26 cellular contexts compared by ENCODE assay signal in the genomic region with DNA sequence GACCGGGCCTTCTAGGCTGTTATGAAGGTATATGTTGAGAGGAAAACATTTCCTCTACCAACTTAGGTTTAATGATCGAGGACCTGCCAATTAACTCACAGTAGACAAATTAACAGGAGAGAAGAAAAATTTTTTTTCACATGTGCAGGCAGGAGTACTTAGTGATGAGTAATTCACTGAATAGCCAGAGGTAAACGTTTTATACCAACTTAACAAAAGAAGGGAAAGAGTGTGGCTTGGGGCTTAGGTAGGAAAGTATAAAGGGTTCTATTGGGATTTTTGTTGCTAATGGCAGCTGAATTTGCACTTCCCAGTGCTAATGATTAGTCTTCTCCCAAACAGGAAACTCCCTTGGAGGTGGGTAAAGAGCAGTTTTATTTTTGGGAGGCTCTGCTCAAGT.
"Had no signal": no experiment of that assay in that cellular context is flagged by ENCODE, and none has a peak within 500 bp of the region (broad histone marks: within the 10 kb centered on the region; RNA-seq: fewer than 3 reads in every experiment).

No MANE protein-coding gene starts in this region.

- H3K36me3 ChIP-seq: adrenal gland, esophagus muscularis mucosa, gastroesophageal sphincter had no signal

- H3K27me3 ChIP-seq: adrenal gland, body of pancreas, esophagus muscularis mucosa, gastroesophageal sphincter had no signal

- H3K4me1 ChIP-seq: adrenal gland, body of pancreas, esophagus muscularis mucosa, gastroesophageal sphincter had no signal

- ATAC-seq: activated CD4-positive, alpha-beta T cell treated with anti-CD3 and anti-CD28 coated beads for 36 hours; activated CD8-positive, alpha-beta memory T cell treated with anti-CD3 and anti-CD28 coated beads, Interleukin-2, amount 10 ng/mL, durations not matched to agents 7 days and 5 days; activated CD8-positive, alpha-beta T cell treated with anti-CD3 and anti-CD28 coated beads, Interleukin-2, amount 10 ng/mL, durations not matched to agents 7 days and 5 days; activated naive CD8-positive, alpha-beta T cell treated with anti-CD3 and anti-CD28 coated beads, Interleukin-2, amount 50 U/mL, for 24 hours; body of pancreas; effector memory CD8-positive, alpha-beta T cell; gastroesophageal sphincter had no signal

- DNase-seq: activated CD4-positive, alpha-beta memory T cell treated with anti-CD3 and anti-CD28 coated beads for 36 hours; activated CD4-positive, alpha-beta T cell treated with anti-CD3 and anti-CD28 coated beads for 36 hours; activated CD4-positive, alpha-beta T cell treated with anti-CD3 and anti-CD28 coated beads, Interleukin-2, amount 10 ng/mL, durations not matched to agents 24 days and 14 days; activated CD4-positive, CD25-positive, alpha-beta regulatory T cell; activated CD4-positive, CD25-positive, alpha-beta regulatory T cell treated with anti-CD3 and anti-CD28 coated beads, Interleukin-2, amount 50 U/mL, for 72 hours; activated CD8-positive, alpha-beta memory T cell treated with anti-CD3 and anti-CD28 coated beads, Interleukin-2, amount 10 ng/mL, durations not matched to agents 7 days and 5 days; activated CD8-positive, alpha-beta memory T cell treated with anti-CD3 and anti-CD28 coated beads, Interleukin-2, amount 50 U/mL, for 4 hours; activated CD8-positive, alpha-beta T cell treated with anti-CD3 and anti-CD28 coated beads, Interleukin-2, amount 10 ng/mL, durations not matched to agents 7 days and 5 days; activated effector memory CD4-positive, alpha-beta T cell treated with anti-CD3 and anti-CD28 coated beads, Interleukin-2, amount 50 U/mL, for 16 hours; activated naive CD4-positive, alpha-beta T cell treated with anti-CD3 and anti-CD28 coated beads for 36 hours; activated naive CD8-positive, alpha-beta T cell treated with anti-CD3 and anti-CD28 coated beads for 36 hours; activated naive CD8-positive, alpha-beta T cell treated with anti-CD3 and anti-CD28 coated beads, Interleukin-2, amount 50 U/mL, for 24 hours; activated T-cell treated with anti-CD3 and anti-CD28 coated beads, Interleukin-2, amount 50 U/mL, for 1 hour; activated T-cell treated with anti-CD3 and anti-CD28 coated beads, Interleukin-2, amount 50 U/mL, for 48 hours; adrenal gland; amygdala; aorta; body of pancreas; cortex of kidney; dermis blood vessel endothelial cell; effector CD4-positive, alpha-beta T cell; effector memory CD8-positive, alpha-beta T cell; foreskin melanocyte; T-helper 2 cell had no signal

- H3K9me3 ChIP-seq: adrenal gland, body of pancreas, esophagus muscularis mucosa had no signal

- H3K4me3 ChIP-seq: adrenal gland, body of pancreas, esophagus muscularis mucosa, gastroesophageal sphincter had no signal

- H3K27ac ChIP-seq: adrenal gland, body of pancreas, esophagus muscularis mucosa, gastroesophageal sphincter had no signal
